1 cellular context compared by ENCODE assay signal in the genomic region with DNA sequence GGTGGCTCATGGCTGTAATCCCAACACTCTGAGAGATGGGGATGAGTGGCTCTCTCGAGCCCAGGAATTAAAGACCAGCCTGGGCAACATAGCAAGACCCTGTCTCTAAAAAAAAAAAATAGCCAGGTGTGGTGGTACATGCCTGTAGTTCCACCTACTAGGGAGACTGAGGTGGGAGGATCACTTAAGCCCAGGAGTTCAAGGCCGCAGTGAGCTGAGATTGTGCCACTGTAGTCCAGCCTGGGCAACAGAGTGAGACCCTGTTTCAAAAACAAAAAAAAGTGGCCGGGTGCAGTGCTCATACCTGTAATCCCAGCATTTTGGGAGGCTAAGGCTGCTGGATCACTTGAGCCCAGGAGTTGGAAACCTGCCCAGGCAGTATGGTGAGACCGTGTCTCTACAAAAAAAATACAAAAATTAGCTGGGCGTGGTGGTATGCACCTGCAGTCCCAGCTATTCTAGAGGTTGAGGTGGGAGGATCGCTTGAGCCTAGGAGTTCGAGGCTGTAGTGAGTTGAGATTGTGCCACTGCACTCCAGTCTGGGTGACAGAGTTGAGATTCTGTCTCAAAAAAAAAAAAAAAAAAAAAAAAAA.
TF ChIP-seq lines count a peak whose summit lies in the region.

No MANE protein-coding gene starts in this region.

TF ChIP-seq in HepG2, 621 proteins besides CTCF, POLR2A, EP300 and RAD21:
- TF ChIP-seq ZNF121 (CRISPR knock-in tag; IDR thresholded peaks at IDR 0.05), result peak; percentile 89
- TF ChIP-seq CBX2 (IDR thresholded peaks at IDR 0.05; ENCODE audit: low read depth, low read length), result no peak
- TF ChIP-seq CBX2 (CRISPR knock-in tag; IDR thresholded peaks at IDR 0.05; ENCODE audit: low read depth), result no peak
